ENCODE assay signal across 1 cellular context in the genomic region with DNA sequence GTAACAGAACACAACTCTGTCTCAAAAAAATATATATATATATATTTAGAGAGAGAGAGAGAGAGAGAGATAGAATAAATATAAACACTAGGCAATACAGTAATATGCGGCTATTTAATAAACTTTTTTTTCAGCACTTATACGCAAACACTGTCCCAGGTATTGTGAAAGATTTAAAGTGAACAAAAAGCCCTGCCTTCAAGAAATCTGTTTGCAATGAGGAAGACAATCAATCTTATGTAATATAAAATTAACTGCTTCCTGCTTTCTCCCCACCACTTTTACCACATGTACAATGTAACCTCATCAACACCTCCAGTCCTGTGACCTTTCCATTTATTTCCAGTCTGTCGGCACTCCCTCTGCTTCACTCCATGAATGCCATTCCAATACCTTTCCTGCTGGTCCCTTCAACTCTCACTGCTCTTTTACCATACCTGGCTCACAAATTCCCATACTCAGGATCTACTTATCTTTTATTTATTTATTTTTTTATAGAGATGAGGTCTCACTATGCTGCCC.
TF ChIP-seq lines count a peak whose summit lies in the region.

No MANE protein-coding gene starts in this region.

TF ChIP-seq in WTC11, 78 proteins besides CTCF, POLR2A, EP300 and RAD21:
- no peak for TF ChIP-seq ZNF425 (CRISPR knock-in tag; conservative IDR thresholded peaks at IDR 0.05)
- no peak for TF ChIP-seq ZNF219 (CRISPR knock-in tag; IDR thresholded peaks at IDR 0.05; ENCODE audit: borderline replicate concordance)
